31 cellular contexts compared by ENCODE assay signal in the genomic region with DNA sequence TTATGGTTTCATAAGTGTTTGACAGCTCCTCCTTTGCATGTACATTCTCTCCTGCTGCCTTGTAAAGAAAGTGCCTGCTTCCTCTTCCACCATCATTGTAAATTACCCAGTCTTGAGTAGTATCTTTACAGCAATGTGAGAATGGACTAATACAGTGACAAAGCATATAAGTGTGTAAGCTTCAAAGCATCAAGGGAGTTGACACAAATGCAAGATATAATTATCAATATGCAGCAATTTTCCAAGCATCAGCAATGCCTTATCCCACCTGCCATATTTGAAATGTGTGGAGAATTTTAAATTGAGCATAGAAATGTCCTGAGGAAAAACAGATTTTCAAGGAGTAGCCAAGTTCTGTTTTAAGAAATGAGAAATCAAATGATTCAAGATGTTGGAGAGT. TPM values are rescaled to one million over a fixed set of nuclear protein-coding genes. Genes with fewer than 3 reads are reported as not detected.
"Had no signal": no experiment of that assay in that cellular context is flagged by ENCODE, and none has a peak within 500 bp of the region (broad histone marks: within the 10 kb centered on the region; RNA-seq: fewer than 3 reads in every experiment).

No MANE protein-coding gene starts in this region.

- H3K9me3 ChIP-seq: adrenal gland, ascending aorta, body of pancreas, breast epithelium had no signal

- H3K27ac ChIP-seq: adrenal gland, ascending aorta, body of pancreas, brain microvascular endothelial cell, breast epithelium, cardiac muscle cell had no signal

- H3K4me3 ChIP-seq: adrenal gland, ascending aorta, body of pancreas, breast epithelium, cardiac muscle cell had no signal

- H3K36me3 ChIP-seq: adrenal gland, ascending aorta, brain microvascular endothelial cell, breast epithelium, cardiac muscle cell had no signal

- DNase-seq: activated effector memory CD4-positive, alpha-beta T cell treated with anti-CD3 and anti-CD28 coated beads, Interleukin-2, amount 50 U/mL, for 16 hours; activated effector memory CD4-positive, alpha-beta T cell treated with Interleukin-2 at 50 U/mL for 16 hours; activated gamma-delta T cell; activated gamma-delta T cell treated with Interleukin-2 at 50 U/mL for 16 hours; activated naive CD4-positive, alpha-beta T cell; activated naive CD4-positive, alpha-beta T cell treated with anti-CD3 and anti-CD28 coated beads for 36 hours; activated naive CD4-positive, alpha-beta T cell treated with anti-CD3 and anti-CD28 coated beads, Interleukin-2, amount 10 ng/mL, durations not matched to agents 7 days and 5 days; activated naive CD4-positive, alpha-beta T cell treated with anti-CD3 and anti-CD28 coated beads, Interleukin-2, amount 50 U/mL, for 16 hours; activated naive CD4-positive, alpha-beta T cell treated with Interleukin-2 at 50 U/mL for 16 hours; activated naive CD8-positive, alpha-beta T cell treated with anti-CD3 and anti-CD28 coated beads for 36 hours; activated naive CD8-positive, alpha-beta T cell treated with anti-CD3 and anti-CD28 coated beads, Interleukin-2, amount 10 ng/mL, durations not matched to agents 7 days and 5 days; activated naive CD8-positive, alpha-beta T cell treated with anti-CD3 and anti-CD28 coated beads, Interleukin-2, amount 50 U/mL, for 24 hours; activated T-cell treated with anti-CD3 and anti-CD28 coated beads, Interleukin-2, amount 50 U/mL, for 1 hour; activated T-cell treated with anti-CD3 and anti-CD28 coated beads, Interleukin-2, amount 50 U/mL, for 24 hours; activated T-cell treated with anti-CD3 and anti-CD28 coated beads, Interleukin-2, amount 50 U/mL, for 4 hours; activated T-cell treated with anti-CD3 and anti-CD28 coated beads, Interleukin-2, amount 50 U/mL, for 48 hours; activated T-cell treated with anti-CD3 and anti-CD28 coated beads, Interleukin-2, amount 50 U/mL, for 72 hours; adrenal gland; amniotic stem cell; amygdala; anterior cingulate cortex; aorta; body of pancreas; brain microvascular endothelial cell; caudate nucleus; central memory CD4-positive, alpha-beta T cell; cerebellar nuclear complex had no signal

- H3K27me3 ChIP-seq: adrenal gland, ascending aorta, body of pancreas, brain microvascular endothelial cell, breast epithelium, cardiac muscle cell had no signal

RNA-seq across cellular contexts. Expression of gene OR5AL1, which starts 1.7 kb away (rescaled TPM):
- polyA plus RNA-seq: adipose tissue, adrenal gland, aorta, cardiac muscle cell had no signal

RNA-seq across cellular contexts. Expression of gene OR8U1, which starts 35.4 kb away (rescaled TPM):
- polyA plus RNA-seq: adipose tissue, adrenal gland, aorta, cardiac muscle cell had no signal

RNA-seq across cellular contexts. Expression of gene OR8J1, which starts 56.7 kb away (rescaled TPM):
- polyA plus RNA-seq: adipose tissue, adrenal gland, aorta, cardiac muscle cell had no signal
